15 cellular contexts compared by ENCODE assay signal in genomic region chr15:73605759-73606423, GRCh38.
"Had no signal": no experiment of that assay in that cellular context is flagged by ENCODE, and none has a peak within 500 bp of the region (broad histone marks: within the 10 kb centered on the region; RNA-seq: fewer than 3 reads in every experiment).

No MANE protein-coding gene starts in this region.

- H3K27ac Mint-ChIP-seq: activated CD4-positive, alpha-beta memory T cell treated with anti-CD3 and anti-CD28 coated beads for 36 hours; activated naive CD8-positive, alpha-beta T cell treated with anti-CD3 and anti-CD28 coated beads for 36 hours had no signal

- H3K9me3 Mint-ChIP-seq: activated CD4-positive, alpha-beta memory T cell treated with anti-CD3 and anti-CD28 coated beads for 36 hours; activated T-cell treated with anti-CD3 and anti-CD28 coated beads, Interleukin-2, amount 50 U/mL, for 4 hours had no signal

- H3K27me3 ChIP-seq: breast epithelium, foreskin keratinocyte, stomach, vagina had no signal

- DNase-seq: activated CD4-positive, alpha-beta memory T cell treated with anti-CD3 and anti-CD28 coated beads for 36 hours; activated effector memory CD4-positive, alpha-beta T cell treated with anti-CD3 and anti-CD28 coated beads, Interleukin-2, amount 50 U/mL, for 16 hours; activated naive CD8-positive, alpha-beta T cell treated with anti-CD3 and anti-CD28 coated beads for 36 hours; activated T-cell treated with anti-CD3 and anti-CD28 coated beads, Interleukin-2, amount 50 U/mL, for 4 hours; anterior cingulate cortex; foreskin keratinocyte; left ventricle myocardium superior; mesenchymal stem cell; retina; stomach; T1000 had no signal

- H3K9me3 ChIP-seq: breast epithelium, stomach, thoracic aorta, vagina had no signal

- H3K9ac ChIP-seq: parathyroid adenoma had no signal

- H2AFZ ChIP-seq: parathyroid adenoma had no signal

- H3K27ac ChIP-seq: breast epithelium, foreskin keratinocyte, parathyroid adenoma, vagina had no signal

- H3K27me3 Mint-ChIP-seq: activated CD4-positive, alpha-beta memory T cell treated with anti-CD3 and anti-CD28 coated beads for 36 hours; activated naive CD8-positive, alpha-beta T cell treated with anti-CD3 and anti-CD28 coated beads for 36 hours had no signal

- ATAC-seq: activated T-cell treated with anti-CD3 and anti-CD28 coated beads, Interleukin-2, amount 50 U/mL, for 4 hours; foreskin keratinocyte; left ventricle myocardium superior had no signal

- H3K4me3 Mint-ChIP-seq: activated CD4-positive, alpha-beta memory T cell treated with anti-CD3 and anti-CD28 coated beads for 36 hours; activated naive CD8-positive, alpha-beta T cell treated with anti-CD3 and anti-CD28 coated beads for 36 hours; activated T-cell treated with anti-CD3 and anti-CD28 coated beads, Interleukin-2, amount 50 U/mL, for 4 hours had no signal
